Comparison of ENCODE assay signal across 8 cellular contexts in genomic region chr3:42590989-42591756, GRCh38. TPM values are rescaled to one million over a fixed set of nuclear protein-coding genes. Genes with fewer than 3 reads are reported as not detected.
DNase-seq lines count a peak whose midpoint lies in the region; ATAC-seq and TF ChIP-seq lines count a peak whose summit lies in the region.

No MANE protein-coding gene starts in this region.

- H3K36me3 ChIP-seq in BE2C (no peaks in the 10 kb centered on the region), HUES64 (ENCODE audit: insufficient read depth, low read length) (peaks cover 36% of the 10 kb centered on the region), body of pancreas (replicated peaks in 1 of 2; ENCODE audit: insufficient read depth in 1 of 2, low read depth in 2 of 2) (peaks cover 0 to 2% of the 10 kb centered on the region in 2 donors), lower lobe of right lung (peaks cover 30% of the 10 kb centered on the region)

- H3K4me1 ChIP-seq in BE2C (no peaks in the 10 kb centered on the region), HUES64 (ENCODE audit: insufficient read depth, low read length) (peaks cover 21% of the 10 kb centered on the region), body of pancreas (peaks cover 19% of the 10 kb centered on the region), lower lobe of right lung (peaks cover 21% of the 10 kb centered on the region)

- peak overlapping the region; percentile 84 for H3K9ac ChIP-seq in HUES64 (ENCODE audit: low read depth, low read length)

- intact Hi-C loops in body of pancreas (cut with DNase I): no loop called here
- intact Hi-C loops in lower lobe of right lung (cut with DNase I): no loop called here

- no peak for TF ChIP-seq CTCF in BE2C (IDR thresholded peaks at IDR 0.05; ENCODE audit: low read depth, low read length)
- TF ChIP-seq CTCF in body of pancreas (IDR thresholded peaks at IDR 0.05): no peak
- no peak for TF ChIP-seq CTCF in lower lobe of right lung (IDR thresholded peaks at IDR 0.05)

- no peak for TF ChIP-seq POLR2A in body of pancreas (IDR thresholded peaks at IDR 0.05)

- no peak for ATAC-seq in body of pancreas
- peak; percentile 0 to 55 for ATAC-seq in lower lobe of right lung
- ATAC-seq in GM18519 (IDR thresholded peaks at IDR 0.05; ENCODE audit: low FRiP score, unreplicated experiment): no peak

- H3K27me3 ChIP-seq in BE2C (no peaks in the 10 kb centered on the region), HUES64 (ENCODE audit: insufficient read depth, low read length) (no peaks in the 10 kb centered on the region), body of pancreas (no peaks in the 10 kb centered on the region), lower lobe of right lung (ENCODE audit: low read depth) (no peaks in the 10 kb centered on the region)

- 5% methylated on average over 44 of the region's 44 CpGs for WGBS in HUES64
- WGBS in body of pancreas, 2 donors: 6 to 8% methylated on average over 40 to 44 of the region's 44 CpGs

- H3K9me3 ChIP-seq in BE2C: no peaks in the 10 kb centered on the region
- H3K9me3 ChIP-seq in HUES64 (ENCODE audit: insufficient read depth, low read depth, low read length): no peaks in the 10 kb centered on the region
- H3K9me3 ChIP-seq in body of pancreas: no peaks in the 10 kb centered on the region
- H3K9me3 ChIP-seq in lower lobe of right lung: no peaks in the 10 kb centered on the region

- H3K4me3 ChIP-seq in BE2C (ENCODE audit: low read depth, low read length) (peak overlapping the region; percentile 69), HUES64 (ENCODE audit: low read length) (peak overlapping the region; percentile 72), body of pancreas (peak overlapping the region; percentile 45 to 49), lower lobe of right lung (peak overlapping the region; percentile 80)

- H3K27ac ChIP-seq in HUES64 (ENCODE audit: low read depth, low read length): peak overlapping the region; percentile 54
- H3K27ac ChIP-seq in body of pancreas: peak overlapping the region; percentile 69 to 85 (median 80)
- peak overlapping the region; percentile 87 for H3K27ac ChIP-seq in lower lobe of right lung

- DNase-seq in BE2C (no peak), body of pancreas (no peak), lower lobe of right lung (no peak), ureter (ENCODE audit: low spot score) (peak; percentile 45), COLO829 (ENCODE audit: low spot score) (no peak), NCI-H510A (lab: John Stamatoyannopoulos, UW) (no peak)

RNA-seq across cellular contexts. Expression of gene SS18L2, which starts 0.5 kb away (rescaled TPM):
- 16.0 TPM for polyA plus RNA-seq in BE2C (2012; ENCODE audit: insufficient read depth, insufficient read length, low read depth)
- polyA plus RNA-seq in HUES64 (2013, experiment 1 of 2): 75.4 TPM
- polyA plus RNA-seq in HUES64 (2013, experiment 2 of 2): 78.7 TPM
- total RNA-seq in body of pancreas: 1 to 10 TPM; 5.3 to 7.8 TPM
- 21.4 TPM for total RNA-seq in lower lobe of right lung
- total RNA-seq in ureter: 21.6 TPM

RNA-seq across cellular contexts. Expression of gene NKTR, which starts 9.3 kb away (rescaled TPM):
- 20.9 TPM for polyA plus RNA-seq in BE2C (2012; ENCODE audit: insufficient read depth, insufficient read length, low read depth)
- polyA plus RNA-seq in HUES64 (2013, experiment 1 of 2): 29.4 TPM
- 33.5 TPM for polyA plus RNA-seq in HUES64 (2013, experiment 2 of 2)
- 100 to 1,000 TPM; 115 to 128 TPM for total RNA-seq in body of pancreas
- total RNA-seq in lower lobe of right lung: 87.3 TPM
- total RNA-seq in ureter: 137 TPM

RNA-seq across cellular contexts. Expression of gene SEC22C, which starts 9.4 kb away (rescaled TPM):
- polyA plus RNA-seq in BE2C (2012; ENCODE audit: insufficient read depth, insufficient read length, low read depth): 17.3 TPM
- polyA plus RNA-seq in HUES64 (2013, experiment 1 of 2): 28.0 TPM
- polyA plus RNA-seq in HUES64 (2013, experiment 2 of 2): 31.2 TPM
- total RNA-seq in body of pancreas (10 to 100 TPM; 23.1 to 30.9 TPM), lower lobe of right lung (51.3 TPM), ureter (37.2 TPM)

Comparison
In these comparisons a context has a peak if more than half of its experiments do, and no peak if none do; other contexts are left out.
1. ATAC-seq: peak in lower lobe of right lung (2 of 2); none in body of pancreas (single experiment) and GM18519 (single experiment).
2. Peak in every context shown above with its lines, with median percentiles within 50 percentile points of each other: H3K4me3 ChIP-seq and H3K27ac ChIP-seq.